ENCODE assay signal across 1 cellular context in genomic region chr2:219498280-219499057, GRCh38.
A peak's percentile ranks its signal among the peaks of the same experiment; 100 is the strongest.
TF ChIP-seq lines count a peak whose summit lies in the region.

GMPPA (plus strand) TSS chr2:219498891; CDS start chr2:219499976, 1,085 bp downstream.

TF ChIP-seq in HepG2, 621 proteins besides CTCF, POLR2A, EP300 and RAD21 (continued from another document and continues in another):
- peak; percentile 64; the same call in 1 of the 2 replicates for TF ChIP-seq ZNF710 (CRISPR knock-in tag; IDR thresholded peaks at IDR 0.05; ENCODE audit: borderline replicate concordance)
- TF ChIP-seq GPN1 (CRISPR knock-in tag; IDR thresholded peaks at IDR 0.05; ENCODE audit: borderline replicate concordance): 0 out of 2 replicates have a peak, but pooled peaks have one; percentile 9
- no peak; the same call in none of the 2 replicates for TF ChIP-seq SMAD3 (CRISPR knock-in tag; IDR thresholded peaks at IDR 0.05)
- TF ChIP-seq ZNF607 (CRISPR knock-in tag; IDR thresholded peaks at IDR 0.05; ENCODE audit: borderline replicate concordance): peak; percentile 25; the same call in 1 of the 2 replicates
- no peak for TF ChIP-seq ADNP (CRISPR knock-in tag; IDR thresholded peaks at IDR 0.05)
- TF ChIP-seq ZNF850 (CRISPR knock-in tag; conservative IDR thresholded peaks at IDR 0.05): no peak
- TF ChIP-seq, protein P1, sequence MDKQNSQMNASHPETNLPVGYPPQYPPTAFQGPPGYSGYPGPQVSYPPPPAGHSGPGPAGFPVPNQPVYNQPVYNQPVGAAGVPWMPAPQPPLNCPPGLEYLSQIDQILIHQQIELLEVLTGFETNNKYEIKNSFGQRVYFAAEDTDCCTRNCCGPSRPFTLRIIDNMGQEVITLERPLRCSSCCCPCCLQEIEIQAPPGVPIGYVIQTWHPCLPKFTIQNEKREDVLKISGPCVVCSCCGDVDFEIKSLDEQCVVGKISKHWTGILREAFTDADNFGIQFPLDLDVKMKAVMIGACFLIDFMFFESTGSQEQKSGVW (CRISPR knock-in tag; IDR thresholded peaks at IDR 0.05; ENCODE audit: borderline replicate concordance): no peak
- peak; percentile 19 for TF ChIP-seq MEF2D (CRISPR knock-in tag; IDR thresholded peaks at IDR 0.05)
- TF ChIP-seq ZNF3 (CRISPR knock-in tag; IDR thresholded peaks at IDR 0.05): no peak
- TF ChIP-seq ZSCAN25 (CRISPR knock-in tag; IDR thresholded peaks at IDR 0.05): peak; percentile 81
- TF ChIP-seq, protein P2, sequence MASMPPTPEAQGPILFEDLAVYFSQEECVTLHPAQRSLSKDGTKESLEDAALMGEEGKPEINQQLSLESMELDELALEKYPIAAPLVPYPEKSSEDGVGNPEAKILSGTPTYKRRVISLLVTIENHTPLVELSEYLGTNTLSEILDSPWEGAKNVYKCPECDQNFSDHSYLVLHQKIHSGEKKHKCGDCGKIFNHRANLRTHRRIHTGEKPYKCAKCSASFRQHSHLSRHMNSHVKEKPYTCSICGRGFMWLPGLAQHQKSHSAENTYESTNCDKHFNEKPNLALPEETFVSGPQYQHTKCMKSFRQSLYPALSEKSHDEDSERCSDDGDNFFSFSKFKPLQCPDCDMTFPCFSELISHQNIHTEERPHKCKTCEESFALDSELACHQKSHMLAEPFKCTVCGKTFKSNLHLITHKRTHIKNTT (CRISPR knock-in tag; IDR thresholded peaks at IDR 0.05): no peak
- 0 out of 2 replicates have a peak, but pooled peaks have one; percentile 79 for TF ChIP-seq ZNF431 (CRISPR knock-in tag; IDR thresholded peaks at IDR 0.05; ENCODE audit: borderline replicate concordance, low read depth)
- peak; percentile 59; the same call in 1 of the 2 replicates for TF ChIP-seq ZBTB7A (CRISPR knock-in tag; IDR thresholded peaks at IDR 0.05)
- TF ChIP-seq ZNF775 (CRISPR knock-in tag; IDR thresholded peaks at IDR 0.05; ENCODE audit: borderline replicate concordance): no peak
- TF ChIP-seq ZNF468 (CRISPR knock-in tag; IDR thresholded peaks at IDR 0.05): 0 out of 2 replicates have a peak, but pooled peaks have one; percentile 14
- no peak for TF ChIP-seq ZNF24 (IDR thresholded peaks at IDR 0.05)
- TF ChIP-seq ZNF558 (CRISPR knock-in tag; IDR thresholded peaks at IDR 0.05; ENCODE audit: borderline replicate concordance): no peak
- TF ChIP-seq, protein P3, sequence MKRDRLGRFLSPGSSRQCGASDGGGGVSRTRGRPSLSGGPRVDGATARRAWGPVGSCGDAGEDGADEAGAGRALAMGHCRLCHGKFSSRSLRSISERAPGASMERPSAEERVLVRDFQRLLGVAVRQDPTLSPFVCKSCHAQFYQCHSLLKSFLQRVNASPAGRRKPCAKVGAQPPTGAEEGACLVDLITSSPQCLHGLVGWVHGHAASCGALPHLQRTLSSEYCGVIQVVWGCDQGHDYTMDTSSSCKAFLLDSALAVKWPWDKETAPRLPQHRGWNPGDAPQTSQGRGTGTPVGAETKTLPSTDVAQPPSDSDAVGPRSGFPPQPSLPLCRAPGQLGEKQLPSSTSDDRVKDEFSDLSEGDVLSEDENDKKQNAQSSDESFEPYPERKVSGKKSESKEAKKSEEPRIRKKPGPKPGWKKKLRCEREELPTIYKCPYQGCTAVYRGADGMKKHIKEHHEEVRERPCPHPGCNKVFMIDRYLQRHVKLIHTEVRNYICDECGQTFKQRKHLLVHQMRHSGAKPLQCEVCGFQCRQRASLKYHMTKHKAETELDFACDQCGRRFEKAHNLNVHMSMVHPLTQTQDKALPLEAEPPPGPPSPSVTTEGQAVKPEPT (CRISPR knock-in tag; IDR thresholded peaks at IDR 0.05; ENCODE audit: low read depth): 0 out of 2 replicates have a peak, but pooled peaks have one; percentile 23
- peak; percentile 30; the same call in 1 of the 2 replicates for TF ChIP-seq SRY (CRISPR knock-in tag; IDR thresholded peaks at IDR 0.05)
- no peak for TF ChIP-seq ZNF460 (CRISPR knock-in tag; IDR thresholded peaks at IDR 0.05; ENCODE audit: borderline replicate concordance)
- 0 out of 2 replicates have a peak, but pooled peaks have one; percentile 45 for TF ChIP-seq SRF (IDR thresholded peaks at IDR 0.05; ENCODE audit: low read depth, low read length)
- TF ChIP-seq MYC (CRISPR knock-in tag; IDR thresholded peaks at IDR 0.05; ENCODE audit: borderline replicate concordance): peak; percentile 71; the same call in 1 of the 2 replicates
- no peak for TF ChIP-seq MEIS1 (CRISPR knock-in tag; IDR thresholded peaks at IDR 0.05; ENCODE audit: borderline replicate concordance)
- TF ChIP-seq, protein P4, sequence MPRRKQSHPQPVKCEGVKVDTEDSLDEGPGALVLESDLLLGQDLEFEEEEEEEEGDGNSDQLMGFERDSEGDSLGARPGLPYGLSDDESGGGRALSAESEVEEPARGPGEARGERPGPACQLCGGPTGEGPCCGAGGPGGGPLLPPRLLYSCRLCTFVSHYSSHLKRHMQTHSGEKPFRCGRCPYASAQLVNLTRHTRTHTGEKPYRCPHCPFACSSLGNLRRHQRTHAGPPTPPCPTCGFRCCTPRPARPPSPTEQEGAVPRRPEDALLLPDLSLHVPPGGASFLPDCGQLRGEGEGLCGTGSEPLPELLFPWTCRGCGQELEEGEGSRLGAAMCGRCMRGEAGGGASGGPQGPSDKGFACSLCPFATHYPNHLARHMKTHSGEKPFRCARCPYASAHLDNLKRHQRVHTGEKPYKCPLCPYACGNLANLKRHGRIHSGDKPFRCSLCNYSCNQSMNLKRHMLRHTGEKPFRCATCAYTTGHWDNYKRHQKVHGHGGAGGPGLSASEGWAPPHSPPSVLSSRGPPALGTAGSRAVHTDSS (CRISPR knock-in tag; conservative IDR thresholded peaks at IDR 0.05): no peak
- no peak for TF ChIP-seq RFXAP (CRISPR knock-in tag; IDR thresholded peaks at IDR 0.05; ENCODE audit: borderline replicate concordance)
- TF ChIP-seq HES4 (CRISPR knock-in tag; IDR thresholded peaks at IDR 0.05; ENCODE audit: borderline replicate concordance): no peak
- TF ChIP-seq, protein P5, sequence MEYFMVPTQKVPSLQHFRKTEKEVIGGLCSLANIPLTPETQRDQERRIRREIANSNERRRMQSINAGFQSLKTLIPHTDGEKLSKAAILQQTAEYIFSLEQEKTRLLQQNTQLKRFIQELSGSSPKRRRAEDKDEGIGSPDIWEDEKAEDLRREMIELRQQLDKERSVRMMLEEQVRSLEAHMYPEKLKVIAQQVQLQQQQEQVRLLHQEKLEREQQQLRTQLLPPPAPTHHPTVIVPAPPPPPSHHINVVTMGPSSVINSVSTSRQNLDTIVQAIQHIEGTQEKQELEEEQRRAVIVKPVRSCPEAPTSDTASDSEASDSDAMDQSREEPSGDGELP (IDR thresholded peaks at IDR 0.05; ENCODE audit: borderline replicate concordance, low read depth): peak; percentile 55; the same call in 1 of the 2 replicates
- TF ChIP-seq, protein P6, sequence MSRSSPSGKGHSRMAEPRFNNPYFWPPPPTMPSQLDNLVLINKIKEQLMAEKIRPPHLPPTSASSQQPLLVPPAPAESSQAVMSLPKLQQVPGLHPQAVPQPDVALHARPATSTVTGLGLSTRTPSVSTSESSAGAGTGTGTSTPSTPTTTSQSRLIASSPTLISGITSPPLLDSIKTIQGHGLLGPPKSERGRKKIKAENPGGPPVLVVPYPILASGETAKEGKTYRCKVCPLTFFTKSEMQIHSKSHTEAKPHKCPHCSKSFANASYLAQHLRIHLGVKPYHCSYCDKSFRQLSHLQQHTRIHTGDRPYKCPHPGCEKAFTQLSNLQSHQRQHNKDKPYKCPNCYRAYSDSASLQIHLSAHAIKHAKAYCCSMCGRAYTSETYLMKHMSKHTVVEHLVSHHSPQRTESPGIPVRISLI (CRISPR knock-in tag; IDR thresholded peaks at IDR 0.05; ENCODE audit: borderline replicate concordance): no peak
- TF ChIP-seq ZBTB20 (CRISPR knock-in tag; IDR thresholded peaks at IDR 0.05; ENCODE audit: borderline replicate concordance, low read depth): peak; percentile 73; the same call in 1 of the 2 replicates
- TF ChIP-seq, protein P7, sequence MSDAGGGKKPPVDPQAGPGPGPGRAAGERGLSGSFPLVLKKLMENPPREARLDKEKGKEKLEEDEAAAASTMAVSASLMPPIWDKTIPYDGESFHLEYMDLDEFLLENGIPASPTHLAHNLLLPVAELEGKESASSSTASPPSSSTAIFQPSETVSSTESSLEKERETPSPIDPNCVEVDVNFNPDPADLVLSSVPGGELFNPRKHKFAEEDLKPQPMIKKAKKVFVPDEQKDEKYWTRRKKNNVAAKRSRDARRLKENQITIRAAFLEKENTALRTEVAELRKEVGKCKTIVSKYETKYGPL (CRISPR knock-in tag; IDR thresholded peaks at IDR 0.05): no peak
- TF ChIP-seq RBFOX2 (IDR thresholded peaks at IDR 0.05; ENCODE audit: low read depth, low read length): peak; percentile 76
- TF ChIP-seq BORCS8-MEF2B (CRISPR knock-in tag; IDR thresholded peaks at IDR 0.05): peak; percentile 35; the same call in 1 of the 2 replicates
- TF ChIP-seq IRX3 (CRISPR knock-in tag; IDR thresholded peaks at IDR 0.05; ENCODE audit: borderline replicate concordance, low read depth): no peak
- TF ChIP-seq GPBP1L1 (CRISPR knock-in tag; IDR thresholded peaks at IDR 0.05): no peak
- no peak for TF ChIP-seq FOXJ3 (CRISPR knock-in tag; IDR thresholded peaks at IDR 0.05; ENCODE audit: borderline replicate concordance)
- no peak for TF ChIP-seq HMG20A (CRISPR knock-in tag; IDR thresholded peaks at IDR 0.05; ENCODE audit: borderline replicate concordance)
- peak; percentile 40 for TF ChIP-seq PHF5A (CRISPR knock-in tag; IDR thresholded peaks at IDR 0.05; ENCODE audit: low read depth, unreplicated experiment)
- TF ChIP-seq SAFB2 (CRISPR knock-in tag; IDR thresholded peaks at IDR 0.05; ENCODE audit: borderline replicate concordance, low read depth): peak; percentile 28; the same call in 1 of the 2 replicates
- peak; percentile 77 for TF ChIP-seq HDAC1 (CRISPR knock-in tag; IDR thresholded peaks at IDR 0.05)
- TF ChIP-seq RBAK (CRISPR knock-in tag; IDR thresholded peaks at IDR 0.05): peak; percentile 61
- TF ChIP-seq, protein P8, sequence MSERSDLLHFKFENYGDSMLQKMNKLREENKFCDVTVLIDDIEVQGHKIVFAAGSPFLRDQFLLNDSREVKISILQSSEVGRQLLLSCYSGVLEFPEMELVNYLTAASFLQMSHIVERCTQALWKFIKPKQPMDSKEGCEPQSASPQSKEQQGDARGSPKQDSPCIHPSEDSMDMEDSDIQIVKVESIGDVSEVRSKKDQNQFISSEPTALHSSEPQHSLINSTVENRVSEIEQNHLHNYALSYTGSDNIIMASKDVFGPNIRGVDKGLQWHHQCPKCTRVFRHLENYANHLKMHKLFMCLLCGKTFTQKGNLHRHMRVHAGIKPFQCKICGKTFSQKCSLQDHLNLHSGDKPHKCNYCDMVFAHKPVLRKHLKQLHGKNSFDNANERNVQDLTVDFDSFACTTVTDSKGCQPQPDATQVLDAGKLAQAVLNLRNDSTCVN (CRISPR knock-in tag; IDR thresholded peaks at IDR 0.05; ENCODE audit: borderline replicate concordance): no peak
- TF ChIP-seq NFIB (CRISPR knock-in tag; IDR thresholded peaks at IDR 0.05; ENCODE audit: borderline replicate concordance): no peak
- no peak for TF ChIP-seq ZNF124 (CRISPR knock-in tag; IDR thresholded peaks at IDR 0.05)
- TF ChIP-seq ARNT (IDR thresholded peaks at IDR 0.05): no peak
- TF ChIP-seq, protein P9, sequence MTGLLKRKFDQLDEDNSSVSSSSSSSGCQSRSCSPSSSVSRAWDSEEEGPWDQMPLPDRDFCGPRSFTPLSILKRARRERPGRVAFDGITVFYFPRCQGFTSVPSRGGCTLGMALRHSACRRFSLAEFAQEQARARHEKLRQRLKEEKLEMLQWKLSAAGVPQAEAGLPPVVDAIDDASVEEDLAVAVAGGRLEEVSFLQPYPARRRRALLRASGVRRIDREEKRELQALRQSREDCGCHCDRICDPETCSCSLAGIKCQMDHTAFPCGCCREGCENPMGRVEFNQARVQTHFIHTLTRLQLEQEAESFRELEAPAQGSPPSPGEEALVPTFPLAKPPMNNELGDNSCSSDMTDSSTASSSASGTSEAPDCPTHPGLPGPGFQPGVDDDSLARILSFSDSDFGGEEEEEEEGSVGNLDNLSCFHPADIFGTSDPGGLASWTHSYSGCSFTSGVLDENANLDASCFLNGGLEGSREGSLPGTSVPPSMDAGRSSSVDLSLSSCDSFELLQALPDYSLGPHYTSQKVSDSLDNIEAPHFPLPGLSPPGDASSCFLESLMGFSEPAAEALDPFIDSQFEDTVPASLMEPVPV (CRISPR knock-in tag; IDR thresholded peaks at IDR 0.05): 0 out of 2 replicates have a peak, but pooled peaks have one; percentile 10
- TF ChIP-seq SNRNP70 (IDR thresholded peaks at IDR 0.05; ENCODE audit: low read depth, low read length): no peak
- TF ChIP-seq THAP8 (CRISPR knock-in tag; IDR thresholded peaks at IDR 0.05; ENCODE audit: borderline replicate concordance): no peak
